Comparison of ENCODE assay signal across 12 cellular contexts in genomic region chr11:27429740-27430451, GRCh38. TPM values are rescaled to one million over a fixed set of nuclear protein-coding genes. Genes with fewer than 3 reads are reported as not detected.
DNase-seq lines count a peak whose midpoint lies in the region; ATAC-seq and TF ChIP-seq lines count a peak whose summit lies in the region.
"Had no signal": no experiment of that assay in that cellular context is flagged by ENCODE, and none has a peak within 500 bp of the region (broad histone marks: within the 10 kb centered on the region; RNA-seq: fewer than 3 reads in every experiment).

No MANE protein-coding gene starts in this region.

- H3K9me2 ChIP-seq in hepatocyte (replicated peaks; ENCODE audit: insufficient read depth) = no peaks in the 10 kb centered on the region

- H2AFZ ChIP-seq in hepatocyte = no peak overlapping the region

- no peak overlapping the region for H3K4me2 ChIP-seq in hepatocyte
- H3K4me2 ChIP-seq: BLaER1 had no signal

- H3K9me3 ChIP-seq in HUES48 (ENCODE audit: control insufficient read depth, insufficient read depth, low read length) (no peaks in the 10 kb centered on the region), hepatocyte (ENCODE audit: low read depth) (no peaks in the 10 kb centered on the region)
- H3K9me3 ChIP-seq: ascending aorta, BLaER1, uterus had no signal

- H3K36me3 ChIP-seq in HUES48 (ENCODE audit: control insufficient read depth, insufficient read depth, low read length) (peaks cover 7% of the 10 kb centered on the region), hepatocyte (replicated peaks; ENCODE audit: insufficient read depth, low read depth) (no peaks in the 10 kb centered on the region)
- H3K36me3 ChIP-seq: ascending aorta, BLaER1, uterus had no signal

- ATAC-seq in activated CD4-positive, CD25-positive, alpha-beta regulatory T cell treated with anti-CD3 and anti-CD28 coated beads, Interleukin-2, amount 50 U/mL, for 24 hours = no peak
- ATAC-seq in GM19328 (IDR thresholded peaks at IDR 0.05; ENCODE audit: unreplicated experiment) (no peak), HG02981 (IDR thresholded peaks at IDR 0.05; ENCODE audit: unreplicated experiment) (no peak)

- 63% methylated on average over 5 of the region's 5 CpGs for WGBS in hepatocyte (ENCODE audit: low lambda C conversion rate, missing lambda C conversion rate)

- H3K27ac ChIP-seq in HUES48 (ENCODE audit: low read depth, low read length) (peak overlapping the region; percentile 11), hepatocyte (peak overlapping the region; percentile 1)
- H3K27ac ChIP-seq: ascending aorta, BLaER1, uterus had no signal

- H3K79me2 ChIP-seq in hepatocyte = peaks cover 97% of the 10 kb centered on the region

- H3K4me3 ChIP-seq in HUES48 (ENCODE audit: low read depth, low read length) (no peak overlapping the region), hepatocyte (no peak overlapping the region)
- H3K4me3 ChIP-seq: ascending aorta, BLaER1, uterus had no signal

- DNase-seq in COLO829 (ENCODE audit: low spot score) (peak; percentile 82), SK-MEL-5 (ENCODE audit: low read depth, low spot score) (peak; percentile 33), hepatocyte (ENCODE audit: low spot score) (no peak)
- no peak for DNase-seq in stimulated activated CD8-positive, alpha-beta memory T cell treated with anti-CD3 and anti-CD28 coated beads, Interleukin-4, amount 100 ng/mL, for 48 hours
- DNase-seq: H9, uterus had no signal

- in situ Hi-C loops in SK-MEL-5 (cut with HindIII; ENCODE audit: low pct_unique_long_range_greater_than_20kb, low sequenced_read_pairs) = no loop called here

- peaks cover 56% of the 10 kb centered on the region for H3K4me1 ChIP-seq in HUES48 (ENCODE audit: control insufficient read depth, insufficient read depth, low read length)
- peaks cover 5% of the 10 kb centered on the region for H3K4me1 ChIP-seq in hepatocyte (ENCODE audit: insufficient read depth)
- H3K4me1 ChIP-seq: ascending aorta, uterus had no signal

- no peaks in the 10 kb centered on the region for H3K27me3 ChIP-seq in HUES48 (ENCODE audit: control insufficient read depth, insufficient read depth, low read length)
- H3K27me3 ChIP-seq in hepatocyte = no peaks in the 10 kb centered on the region
- H3K27me3 ChIP-seq: ascending aorta, BLaER1, uterus had no signal

- no peak overlapping the region for H3K9ac ChIP-seq in HUES48 (ENCODE audit: low read depth, low read length)
- H3K9ac ChIP-seq: BLaER1 had no signal

- TF ChIP-seq CTCF in hepatocyte (IDR thresholded peaks at IDR 0.05; ENCODE audit: poor library complexity) = no peak

- peaks cover 24% of the 10 kb centered on the region for H4K20me1 ChIP-seq in hepatocyte (ENCODE audit: insufficient read depth, poor library complexity, severe bottlenecking)
- H4K20me1 ChIP-seq: BLaER1 had no signal

RNA-seq across cellular contexts. Expression of gene LGR4, which starts 42.7 kb away (rescaled TPM):
- 10.0 and 10.2 TPM in 2 replicates for total RNA-seq in SK-MEL-5 (2014; rRNA removed; shearing (Covaris generic))
- polyA plus RNA-seq in SK-MEL-5 (2015; cell fraction: cytosol; rRNA removed) = 9.8 and 10.7 TPM in 2 replicates
- 24.4 and 25.0 TPM in 2 replicates for polyA plus RNA-seq in SK-MEL-5 (2015; cell fraction: nucleus; rRNA removed)
- 108 and 115 TPM in 2 replicates for total RNA-seq in hepatocyte
- polyA plus RNA-seq in hepatocyte = 27.2 and 30.1 TPM in 2 replicates

Comparison
In these comparisons a context has a peak if more than half of its experiments do, and no peak if none do; other contexts are left out.
1. DNase-seq: peak in COLO829 (single experiment) and SK-MEL-5 (single experiment); none in hepatocyte (single experiment) and stimulated activated CD8-positive, alpha-beta memory T cell treated with anti-CD3 and anti-CD28 coated beads, Interleukin-4, amount 100 ng/mL, for 48 hours (single experiment).